1 cellular context compared by ENCODE assay signal in genomic region chr10:92832998-92833642, GRCh38.
TF ChIP-seq lines count a peak whose summit lies in the region.

No MANE protein-coding gene starts in this region.

TF ChIP-seq in GM23338, 12 proteins besides CTCF, POLR2A, EP300 and RAD21 (continued from another document):
- no peak for TF ChIP-seq POLR2AphosphoS5 (IDR thresholded peaks at IDR 0.05; ENCODE audit: low read depth)
- TF ChIP-seq ETS1 (IDR thresholded peaks at IDR 0.05) = no peak
- no peak for TF ChIP-seq REST (IDR thresholded peaks at IDR 0.05; ENCODE audit: unreplicated experiment)
